19 cellular contexts compared by ENCODE assay signal in genomic region chr16:18841833-18842525, GRCh38.
"Had no signal": no experiment of that assay in that cellular context is flagged by ENCODE, and none has a peak within 500 bp of the region (broad histone marks: within the 10 kb centered on the region; RNA-seq: fewer than 3 reads in every experiment).

No MANE protein-coding gene starts in this region.

- H3K4me1 ChIP-seq: body of pancreas, colonic mucosa, pancreas, spleen, thyroid gland had no signal

- H3K4me3 Mint-ChIP-seq: activated CD4-positive, alpha-beta T cell treated with anti-CD3 and anti-CD28 coated beads, Interleukin-2, amount 10 ng/mL, durations not matched to agents 24 days and 14 days; activated naive CD8-positive, alpha-beta T cell treated with anti-CD3 and anti-CD28 coated beads, Interleukin-2, amount 10 ng/mL, durations not matched to agents 7 days and 5 days; central memory CD8-positive, alpha-beta T cell; immature natural killer cell; naive thymus-derived CD8-positive, alpha-beta T cell; stimulated activated naive B cell treated with anti-CD40 and anti-IgM and Interleukin-4, amounts not matched to agents 10 μg/mL and 1 μg/mL and 100 μg/mL, for 72 hours had no signal

- H3K27me3 Mint-ChIP-seq: activated CD4-positive, alpha-beta T cell treated with anti-CD3 and anti-CD28 coated beads, Interleukin-2, amount 10 ng/mL, durations not matched to agents 24 days and 14 days; activated naive CD8-positive, alpha-beta T cell treated with anti-CD3 and anti-CD28 coated beads, Interleukin-2, amount 10 ng/mL, durations not matched to agents 7 days and 5 days; central memory CD8-positive, alpha-beta T cell; naive thymus-derived CD8-positive, alpha-beta T cell; stimulated activated naive B cell treated with anti-CD40 and anti-IgM and Interleukin-4, amounts not matched to agents 10 μg/mL and 1 μg/mL and 100 μg/mL, for 72 hours had no signal

- H3K27me3 ChIP-seq: body of pancreas, colonic mucosa, esophagus muscularis mucosa, gastroesophageal sphincter, pancreas, spleen, thyroid gland had no signal

- H3K9me3 ChIP-seq: body of pancreas, colonic mucosa, esophagus muscularis mucosa, gastroesophageal sphincter, pancreas, spleen, thyroid gland had no signal

- H3K27ac ChIP-seq: body of pancreas, colonic mucosa, esophagus muscularis mucosa, gastroesophageal sphincter, pancreas, SK-N-MC, spleen, thyroid gland had no signal

- ATAC-seq: body of pancreas; gastroesophageal sphincter; naive thymus-derived CD8-positive, alpha-beta T cell; pancreas; stimulated activated naive B cell treated with anti-CD40 and anti-IgM and Interleukin-4, amounts not matched to agents 10 μg/mL and 1 μg/mL and 100 μg/mL, for 72 hours had no signal

- H3K4me1 Mint-ChIP-seq: stimulated activated naive B cell treated with anti-CD40 and anti-IgM and Interleukin-4, amounts not matched to agents 10 μg/mL and 1 μg/mL and 100 μg/mL, for 72 hours had no signal

- DNase-seq: activated CD4-positive, alpha-beta T cell treated with anti-CD3 and anti-CD28 coated beads, Interleukin-2, amount 10 ng/mL, durations not matched to agents 24 days and 14 days; activated CD4-positive, CD25-positive, alpha-beta regulatory T cell; activated CD8-positive, alpha-beta memory T cell treated with anti-CD3 and anti-CD28 coated beads for 24 hours; activated CD8-positive, alpha-beta memory T cell treated with anti-CD3 and anti-CD28 coated beads, Interleukin-2, amount 50 U/mL, for 48 hours; activated gamma-delta T cell treated with Interleukin-2 at 50 U/mL for 16 hours; activated naive CD8-positive, alpha-beta T cell treated with anti-CD3 and anti-CD28 coated beads, Interleukin-2, amount 10 ng/mL, durations not matched to agents 7 days and 5 days; body of pancreas; colonic mucosa; immature natural killer cell; naive thymus-derived CD8-positive, alpha-beta T cell; pancreas; spleen; stimulated activated CD4-positive, alpha-beta T cell treated with anti-CD3 and anti-CD28 coated beads, Interleukin-4, amount 100 ng/mL, for 4 hours; stimulated activated naive B cell treated with anti-CD40 and anti-IgM and Interleukin-4, amounts not matched to agents 10 μg/mL and 1 μg/mL and 100 μg/mL, for 72 hours had no signal

- H3K9me3 Mint-ChIP-seq: activated CD4-positive, alpha-beta T cell treated with anti-CD3 and anti-CD28 coated beads, Interleukin-2, amount 10 ng/mL, durations not matched to agents 24 days and 14 days; activated naive CD8-positive, alpha-beta T cell treated with anti-CD3 and anti-CD28 coated beads, Interleukin-2, amount 10 ng/mL, durations not matched to agents 7 days and 5 days; central memory CD8-positive, alpha-beta T cell; immature natural killer cell; naive thymus-derived CD8-positive, alpha-beta T cell; stimulated activated naive B cell treated with anti-CD40 and anti-IgM and Interleukin-4, amounts not matched to agents 10 μg/mL and 1 μg/mL and 100 μg/mL, for 72 hours had no signal

- H3K27ac Mint-ChIP-seq: activated CD4-positive, alpha-beta T cell treated with anti-CD3 and anti-CD28 coated beads, Interleukin-2, amount 10 ng/mL, durations not matched to agents 24 days and 14 days; activated naive CD8-positive, alpha-beta T cell treated with anti-CD3 and anti-CD28 coated beads, Interleukin-2, amount 10 ng/mL, durations not matched to agents 7 days and 5 days; stimulated activated naive B cell treated with anti-CD40 and anti-IgM and Interleukin-4, amounts not matched to agents 10 μg/mL and 1 μg/mL and 100 μg/mL, for 72 hours had no signal
